Comparison of ENCODE assay signal across 24 cellular contexts in genomic region chr19:32824906-32825608, GRCh38. TPM values are rescaled to one million over a fixed set of nuclear protein-coding genes. Genes with fewer than 3 reads are reported as not detected.
DNase-seq lines count a peak whose midpoint lies in the region; ATAC-seq, FAIRE-seq and TF ChIP-seq lines count a peak whose summit lies in the region.
"Had no signal": no experiment of that assay in that cellular context is flagged by ENCODE, and none has a peak within 500 bp of the region (broad histone marks: within the 10 kb centered on the region; RNA-seq: fewer than 3 reads in every experiment).

No MANE protein-coding gene starts in this region.

- CTCF ChIA-PET in endothelial cell of umbilical vein (lab: Charles Lee) = no interaction called here

- no peak overlapping the region for H3K9ac ChIP-seq in H9 (ENCODE audit: extremely low read depth, insufficient read length, low read length)
- no peak overlapping the region for H3K9ac ChIP-seq in endothelial cell of umbilical vein (replicated peaks; ENCODE audit: extremely low read depth, insufficient read depth, low read length)
- H3K9ac ChIP-seq in neuronal stem cell (ENCODE audit: low read depth, low read length, poor library complexity) = peak overlapping the region; percentile 68

- peak overlapping the region; percentile 6; the same call in 1 of the 2 replicates for H3K14ac ChIP-seq in H9 (ENCODE audit: insufficient read depth, low read length)
- H3K14ac ChIP-seq in neuronal stem cell (ENCODE audit: low read length) = no peak overlapping the region

- H4K91ac ChIP-seq in H9 (ENCODE audit: insufficient read length, low read depth, low read length) (no peak overlapping the region), neuronal stem cell (ENCODE audit: low read depth, low read length, poor library complexity) (no peak overlapping the region)

- H3K9me3 ChIP-seq in H9 (ENCODE audit: control insufficient read depth, low read depth, low read length) (no peaks in the 10 kb centered on the region), endothelial cell of umbilical vein (replicated peaks; ENCODE audit: control insufficient read depth, insufficient read depth, low read length) (no peaks in the 10 kb centered on the region), neuronal stem cell (replicated peaks in 1 of 2; ENCODE audit: control insufficient read depth in 2 of 2, insufficient read depth in 1 of 2, low read depth in 1 of 2, low read length in 2 of 2) (peaks cover 0 to 3% of the 10 kb centered on the region in 2 donors)
- H3K9me3 ChIP-seq: esophagus squamous epithelium, pancreas had no signal

- no peak overlapping the region for H3T11ph ChIP-seq in H9 (ENCODE audit: low read length)

- H3K79me1 ChIP-seq in H9 (ENCODE audit: insufficient read depth, low read depth, low read length, poor library complexity, severe bottlenecking) (no peaks in the 10 kb centered on the region), neuronal stem cell (ENCODE audit: low read depth, low read length) (no peaks in the 10 kb centered on the region)

- TF ChIP-seq CTCF in H9 (conservative IDR thresholded peaks at IDR 0.05) = no peak
- no peak for TF ChIP-seq CTCF in endothelial cell of umbilical vein (IDR thresholded peaks at IDR 0.05; ENCODE audit: extremely low read depth in 1 of 2, insufficient read depth in 1 of 2, low read depth in 1 of 2, low read length in 2 of 2)

- peaks cover 0 to 3% (median 0%) of the 10 kb centered on the region in 3 experiments; a peak in 1 of 7 replicates for H3K36me3 Mint-ChIP-seq in H9 (ENCODE audit: insufficient read depth in 1 of 3, low read depth in 3 of 3)
- H3K36me3 Mint-ChIP-seq: T-cell had no signal

- H3K27me3 ChIP-seq in H9 (ENCODE audit: insufficient read depth, low read length) (no peaks in the 10 kb centered on the region), endothelial cell of umbilical vein (ENCODE audit: control insufficient read depth in 2 of 2, insufficient read depth in 2 of 2, low read length in 2 of 2) (peaks cover 7 to 9% of the 10 kb centered on the region in 2 experiments), neuronal stem cell (ENCODE audit: control insufficient read depth in 3 of 3, insufficient read depth in 3 of 3, low read depth in 1 of 3, low read length in 3 of 3) (no peaks in the 10 kb centered on the region)
- H3K27me3 ChIP-seq: pancreas, tibial nerve had no signal

- no peak overlapping the region for H3K56ac ChIP-seq in H9 (ENCODE audit: insufficient read length, low read depth, low read length)

- H3K27ac ChIP-seq in H9 (ENCODE audit: insufficient read length, low read depth, low read length) (no peak overlapping the region), endothelial cell of umbilical vein (ENCODE audit: insufficient read depth, low read depth, low read length) (no peak overlapping the region), neuronal stem cell (replicated peaks; ENCODE audit: low read length) (no peak overlapping the region), substantia nigra (ENCODE audit: low read depth, low read length, poor library complexity, severe bottlenecking) (no peak overlapping the region)
- H3K27ac ChIP-seq: esophagus squamous epithelium, pancreas, tibial nerve had no signal

- no peak overlapping the region for H3K23ac ChIP-seq in H9 (ENCODE audit: insufficient read length, low read depth, low read length)
- H3K23ac ChIP-seq in neuronal stem cell (ENCODE audit: low read depth, low read length, poor library complexity) = no peak overlapping the region

- H3K36me3 ChIP-seq in endothelial cell of umbilical vein (ENCODE audit: control insufficient read depth in 2 of 2, extremely low read depth in 1 of 2, insufficient read depth in 2 of 2, low read length in 2 of 2) = no peaks in the 10 kb centered on the region
- no peaks in the 10 kb centered on the region for H3K36me3 ChIP-seq in neuronal stem cell (replicated peaks in 1 of 2; ENCODE audit: control insufficient read depth in 2 of 2, insufficient read depth in 2 of 2, low read length in 2 of 2)
- H3K36me3 ChIP-seq: esophagus squamous epithelium, pancreas had no signal

- H3K27me3 Mint-ChIP-seq in H9 (ENCODE audit: low read depth) = peaks cover 11% of the 10 kb centered on the region

- peak overlapping the region in 1 of 2 experiments; percentile 32; a peak in 1 of 5 replicates for H3K4me3 Mint-ChIP-seq in H9
- H3K4me3 Mint-ChIP-seq: activated CD4-positive, alpha-beta T cell treated with anti-CD3 and anti-CD28 coated beads, Interleukin-2, amount 10 ng/mL, durations not matched to agents 24 days and 14 days had no signal

- POLR2A ChIA-PET in endothelial cell of umbilical vein (lab: Charles Lee) = no interaction called here

- H2BK20ac ChIP-seq in H9 (ENCODE audit: low read depth, low read length, poor library complexity, severe bottlenecking) = no peak overlapping the region

- H3K18ac ChIP-seq in H9 (ENCODE audit: insufficient read length, low read depth, low read length) (no peak overlapping the region), neuronal stem cell (ENCODE audit: low read length) (peak overlapping the region; percentile 31)

- intact Hi-C loops in endothelial cell of umbilical vein (cut with micrococcal nuclease) = no loop called here

- no TSS peak for BruUV-seq in endothelial cell of umbilical vein (replicated peaks; lab: Mats Ljungman, UMichigan)

- no peak overlapping the region for H3K4me3 ChIP-seq in endothelial cell of umbilical vein (replicated peaks in 1 of 3; ENCODE audit: insufficient read depth in 1 of 3, low read depth in 1 of 3, low read length in 3 of 3)
- H3K4me3 ChIP-seq in neuronal stem cell (ENCODE audit: low read length in 2 of 2) = no peak overlapping the region
- H3K4me3 ChIP-seq: esophagus squamous epithelium, pancreas, tibial nerve had no signal

- H2BK5ac ChIP-seq in H9 (ENCODE audit: insufficient read length, low read length) = no peak overlapping the region
- no peak overlapping the region for H2BK5ac ChIP-seq in neuronal stem cell (ENCODE audit: low read length)

- peaks cover 38 to 43% of the 10 kb centered on the region in 2 experiments for H3K4me1 Mint-ChIP-seq in H9

- H2BK120ac ChIP-seq in H9 (ENCODE audit: low read depth, low read length, poor library complexity, severe bottlenecking) (no peak overlapping the region), neuronal stem cell (ENCODE audit: low read depth, low read length) (peak overlapping the region; percentile 26)

- H3K23me2 ChIP-seq in H9 (ENCODE audit: insufficient read length, low read depth, low read length, poor library complexity, severe bottlenecking) = no peaks in the 10 kb centered on the region

- no peaks in the 10 kb centered on the region for H4K20me1 ChIP-seq in H9 (ENCODE audit: control insufficient read depth, insufficient read depth, insufficient read length)
- H4K20me1 ChIP-seq in endothelial cell of umbilical vein (replicated peaks; ENCODE audit: control insufficient read depth, extremely low read depth, insufficient read depth, low read length) = no peaks in the 10 kb centered on the region

- no peaks in the 10 kb centered on the region; the same call in 1 of the 2 replicates for H3K4me1 ChIP-seq in H9 (ENCODE audit: insufficient read depth, low read length)
- no peaks in the 10 kb centered on the region for H3K4me1 ChIP-seq in endothelial cell of umbilical vein (ENCODE audit: control insufficient read depth, extremely low read depth, insufficient read depth, low read length)
- H3K4me1 ChIP-seq in neuronal stem cell (ENCODE audit: control insufficient read depth in 2 of 2, insufficient read depth in 1 of 2, low read depth in 1 of 2, low read length in 2 of 2) = peaks cover 14 to 17% of the 10 kb centered on the region in 2 donors
- H3K4me1 ChIP-seq: esophagus squamous epithelium, pancreas, tibial nerve had no signal

- dilution Hi-C loops in endothelial cell of umbilical vein (cut with MboI; ENCODE audit: extremely low pct_ligation_motif_present, low sequenced_read_pairs) = no loop called here

- WGBS in H9 (ENCODE audit: extremely low coverage, insufficient read length, low lambda C conversion rate) = no CpG with 5 or more reads among the region's 21 CpGs
- no CpG with 5 or more reads among the region's 21 CpGs for WGBS in neuronal stem cell (ENCODE audit: extremely low coverage in 2 of 2, insufficient read length in 2 of 2, insufficient replicate concordance in 1 of 2), 2 donors

- no peak overlapping the region for H2BK12ac ChIP-seq in H9 (ENCODE audit: insufficient read length, low read depth, low read length)
- no peak overlapping the region for H2BK12ac ChIP-seq in neuronal stem cell (ENCODE audit: low read length)

- H2AK5ac ChIP-seq in H9 (ENCODE audit: insufficient read length, low read length) (no peak overlapping the region), neuronal stem cell (ENCODE audit: low read depth, low read length) (peak overlapping the region; percentile 74)

- H2BK15ac ChIP-seq in H9 (ENCODE audit: low read depth, low read length) (no peak overlapping the region), neuronal stem cell (ENCODE audit: low read length) (no peak overlapping the region)

- peak overlapping the region in 1 of 3 experiments; percentile 72; a peak in 2 of 7 replicates for H3K27ac Mint-ChIP-seq in H9
- H3K27ac Mint-ChIP-seq: activated CD4-positive, alpha-beta T cell treated with anti-CD3 and anti-CD28 coated beads, Interleukin-2, amount 10 ng/mL, durations not matched to agents 24 days and 14 days; T-cell had no signal

- no peak overlapping the region for H3K4ac ChIP-seq in H9 (ENCODE audit: low read depth, low read length)
- H3K4ac ChIP-seq in neuronal stem cell (ENCODE audit: low read length) = no peak overlapping the region

- no peak overlapping the region for H4K8ac ChIP-seq in H9 (replicated peaks; ENCODE audit: insufficient read length, low read depth, low read length)
- no peak overlapping the region for H4K8ac ChIP-seq in neuronal stem cell (ENCODE audit: low read depth, low read length)

- no peak overlapping the region for H3K4me2 ChIP-seq in H9 (ENCODE audit: insufficient read depth, insufficient read length, low read length)
- no peak overlapping the region for H3K4me2 ChIP-seq in endothelial cell of umbilical vein (ENCODE audit: insufficient read depth, low read length)
- H3K4me2 ChIP-seq in neuronal stem cell (ENCODE audit: insufficient read depth, low read length, poor library complexity, severe bottlenecking) = no peak overlapping the region

- TF ChIP-seq POLR2A in endothelial cell of umbilical vein (IDR thresholded peaks at IDR 0.05; ENCODE audit: low read depth, low read length) = no peak

- H2AFZ ChIP-seq in H9 (ENCODE audit: low read length) (no peak overlapping the region), endothelial cell of umbilical vein (ENCODE audit: low read depth, low read length) (no peak overlapping the region), neuronal stem cell (ENCODE audit: low read length) (peak overlapping the region; percentile 88)

- no peaks in the 10 kb centered on the region for H3K9me1 ChIP-seq in endothelial cell of umbilical vein (replicated peaks; ENCODE audit: control insufficient read depth, extremely low read depth, insufficient read depth, low read length)

- no peaks in the 10 kb centered on the region for H3K9me3 Mint-ChIP-seq in H9
- H3K9me3 Mint-ChIP-seq: activated CD4-positive, alpha-beta T cell treated with anti-CD3 and anti-CD28 coated beads, Interleukin-2, amount 10 ng/mL, durations not matched to agents 24 days and 14 days; T-cell had no signal

- ATAC-seq in GM21717 (IDR thresholded peaks at IDR 0.05; ENCODE audit: unreplicated experiment) (no peak), GM21447 (IDR thresholded peaks at IDR 0.05; ENCODE audit: unreplicated experiment) (no peak), GM21526 (IDR thresholded peaks at IDR 0.05; ENCODE audit: low FRiP score, unreplicated experiment) (no peak)
- ATAC-seq: left ventricle myocardium superior; pancreas; stimulated activated naive CD8-positive, alpha-beta T cell treated with anti-CD3 and anti-CD28 coated beads, Interleukin-15, Interleukin-2, amounts not matched to agents 100 U/mL and 50 U/mL, for 24 hours; T-cell had no signal

- DNase-seq in H9 = no peak
- DNase-seq in NCI-H510A (lab: John Stamatoyannopoulos, UW) = peak; percentile 48
- DNase-seq in endothelial cell of umbilical vein (ENCODE audit: low read depth, low spot score) = peak; percentile 8
- DNase-seq in neuronal stem cell (ENCODE audit: low spot score) = peak; percentile 33
- DNase-seq in substantia nigra (lab: John Stamatoyannopoulos, UW) = no peak
- DNase-seq: activated CD4-positive, alpha-beta T cell treated with anti-CD3 and anti-CD28 coated beads, Interleukin-2, amount 10 ng/mL, durations not matched to agents 24 days and 14 days; activated CD8-positive, alpha-beta memory T cell treated with anti-CD3 and anti-CD28 coated beads, Interleukin-2, amount 50 U/mL, for 4 hours; activated gamma-delta T cell; amygdala; caudate nucleus; effector CD4-positive, alpha-beta T cell; esophagus squamous epithelium; left ventricle myocardium superior; NCI-H1436; pancreas; Right ventricle myocardium superior; stimulated activated CD4-positive, alpha-beta T cell treated with anti-CD3 and anti-CD28 coated beads, Interleukin-2, amount 100 ng/mL, for 24 hours; stimulated activated naive CD8-positive, alpha-beta T cell treated with anti-CD3 and anti-CD28 coated beads, Interleukin-15, Interleukin-2, amounts not matched to agents 100 U/mL and 50 U/mL, for 24 hours; T-cell had no signal

- H3K79me2 ChIP-seq in H9 (ENCODE audit: insufficient read depth, low read length) (no peaks in the 10 kb centered on the region), endothelial cell of umbilical vein (ENCODE audit: control insufficient read depth, insufficient read depth, low read length) (no peaks in the 10 kb centered on the region)

- no peak for FAIRE-seq in endothelial cell of umbilical vein (lab: Jason Lieb, UNC)
- FAIRE-seq: pancreas had no signal

- H4K5ac ChIP-seq in H9 (ENCODE audit: insufficient read length, low read depth, low read length) = no peak overlapping the region

RNA-seq across cellular contexts. Expression of gene SLC7A9, which starts 44.5 kb away (rescaled TPM):
- not detected in 2 replicates for total RNA-seq in H9 (2021)
- not detected in 2 replicates for total RNA-seq in endothelial cell of umbilical vein
- polyA plus RNA-seq in endothelial cell of umbilical vein = 0.06 TPM in 1 of 2 replicates, not detected in the other
- 0.08 TPM in 1 of 2 replicates, not detected in the other for polyA plus RNA-seq in endothelial cell of umbilical vein (2011; cell fraction: cytosol; rRNA removed)
- polyA plus RNA-seq in endothelial cell of umbilical vein (2011; cell fraction: nucleus; rRNA removed) = 0.39 and 0.43 TPM in 2 replicates
- polyA plus RNA-seq in endothelial cell of umbilical vein (2012) = not detected in 2 replicates
- polyA minus RNA-seq in endothelial cell of umbilical vein = 0.76 TPM in 1 of 2 replicates, not detected in the other
- not detected for polyA minus RNA-seq in endothelial cell of umbilical vein (2011; cell fraction: cytosol; rRNA and poly(A)+ RNA removed)
- polyA minus RNA-seq in endothelial cell of umbilical vein (2011; cell fraction: nucleus; rRNA and poly(A)+ RNA removed) = 0.29 and 0.67 TPM in 2 replicates
- polyA plus RNA-seq in neuronal stem cell (2013, experiment 1 of 2) = 0.20 TPM
- polyA plus RNA-seq in neuronal stem cell (2013, experiment 2 of 2) = 0.24 TPM
- total RNA-seq: activated CD4-positive, alpha-beta T cell treated with anti-CD3 and anti-CD28 coated beads, Interleukin-2, amount 10 ng/mL, durations not matched to agents 24 days and 14 days; left ventricle myocardium superior; NCI-H460; Right ventricle myocardium superior had no signal

Comparison
In these comparisons a context has a peak if more than half of its experiments do, and no peak if none do; other contexts are left out.
1. DNase-seq: peak in NCI-H510A (single experiment), endothelial cell of umbilical vein (single experiment) and neuronal stem cell (single experiment); none in H9 (single experiment) and substantia nigra (0 of 49).